ENCODE assay signal across 1 cellular context in the genomic region with DNA sequence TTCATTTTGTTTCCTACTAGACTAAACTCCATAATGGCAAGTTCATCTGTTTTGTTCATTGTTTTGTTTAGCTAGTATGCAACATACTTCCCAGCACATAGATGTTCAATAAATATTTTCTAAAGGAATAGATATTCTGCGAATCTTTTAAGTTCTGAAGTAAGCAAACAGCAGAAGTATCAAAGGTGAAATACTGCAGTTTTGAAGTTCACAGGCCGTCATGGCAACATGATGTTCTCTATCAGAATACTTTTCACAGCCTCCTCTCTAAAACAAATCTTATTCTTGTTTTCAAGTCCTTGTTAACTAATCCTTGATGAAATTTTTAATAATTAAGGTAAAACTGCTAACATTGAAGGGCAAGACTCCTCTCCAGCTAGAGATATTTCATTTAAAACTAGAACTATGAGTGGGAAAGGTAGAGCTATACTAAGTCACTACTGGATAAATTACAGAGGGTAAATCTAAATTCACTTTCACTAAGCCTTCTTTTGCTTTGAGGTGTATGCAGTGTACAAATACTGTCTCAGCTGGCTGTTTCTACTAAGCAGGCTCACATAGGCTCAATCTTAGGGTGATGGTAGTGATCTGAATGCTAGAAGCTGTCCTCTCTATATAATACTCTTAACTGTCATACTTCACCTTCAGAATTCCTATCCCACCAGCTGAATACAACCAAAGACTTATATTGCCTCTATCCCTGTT.
TF ChIP-seq lines count a peak whose summit lies in the region.

No MANE protein-coding gene starts in this region.

TF ChIP-seq in IMR-90, 13 proteins besides CTCF, POLR2A, EP300 and RAD21:
- TF ChIP-seq MAFK (IDR thresholded peaks at IDR 0.05; ENCODE audit: low read depth, low read length) (no peak), NFE2L2 (IDR thresholded peaks at IDR 0.05; ENCODE audit: low read depth, low read length) (no peak), MXI1 (IDR thresholded peaks at IDR 0.05; ENCODE audit: borderline replicate concordance, low read depth, low read length) (no peak), SMC3 (IDR thresholded peaks at IDR 0.05; ENCODE audit: low read depth, low read length) (no peak), MAZ (IDR thresholded peaks at IDR 0.05; ENCODE audit: borderline replicate concordance, low read depth, low read length) (no peak), BHLHE40 (IDR thresholded peaks at IDR 0.05; ENCODE audit: low read depth, low read length) (no peak), RCOR1 (IDR thresholded peaks at IDR 0.05; ENCODE audit: insufficient replicate concordance, low read length) (no peak), RFX5 (IDR thresholded peaks at IDR 0.05; ENCODE audit: low read depth, low read length) (no peak), CHD1 (IDR thresholded peaks at IDR 0.05; ENCODE audit: low read depth, low read length) (no peak), CEBPB (IDR thresholded peaks at IDR 0.05; ENCODE audit: low read depth, low read length) (no peak), FOS (IDR thresholded peaks at IDR 0.05; ENCODE audit: low read depth, low read length) (no peak)
- TF ChIP-seq, protein P1, sequence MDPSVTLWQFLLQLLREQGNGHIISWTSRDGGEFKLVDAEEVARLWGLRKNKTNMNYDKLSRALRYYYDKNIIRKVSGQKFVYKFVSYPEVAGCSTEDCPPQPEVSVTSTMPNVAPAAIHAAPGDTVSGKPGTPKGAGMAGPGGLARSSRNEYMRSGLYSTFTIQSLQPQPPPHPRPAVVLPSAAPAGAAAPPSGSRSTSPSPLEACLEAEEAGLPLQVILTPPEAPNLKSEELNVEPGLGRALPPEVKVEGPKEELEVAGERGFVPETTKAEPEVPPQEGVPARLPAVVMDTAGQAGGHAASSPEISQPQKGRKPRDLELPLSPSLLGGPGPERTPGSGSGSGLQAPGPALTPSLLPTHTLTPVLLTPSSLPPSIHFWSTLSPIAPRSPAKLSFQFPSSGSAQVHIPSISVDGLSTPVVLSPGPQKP (IDR thresholded peaks at IDR 0.05; ENCODE audit: borderline replicate concordance, low read depth, low read length): no peak
- TF ChIP-seq, protein P2, sequence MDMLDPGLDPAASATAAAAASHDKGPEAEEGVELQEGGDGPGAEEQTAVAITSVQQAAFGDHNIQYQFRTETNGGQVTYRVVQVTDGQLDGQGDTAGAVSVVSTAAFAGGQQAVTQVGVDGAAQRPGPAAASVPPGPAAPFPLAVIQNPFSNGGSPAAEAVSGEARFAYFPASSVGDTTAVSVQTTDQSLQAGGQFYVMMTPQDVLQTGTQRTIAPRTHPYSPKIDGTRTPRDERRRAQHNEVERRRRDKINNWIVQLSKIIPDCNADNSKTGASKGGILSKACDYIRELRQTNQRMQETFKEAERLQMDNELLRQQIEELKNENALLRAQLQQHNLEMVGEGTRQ (IDR thresholded peaks at IDR 0.05; ENCODE audit: low read depth, low read length): no peak
